11 cellular contexts compared by ENCODE assay signal in the genomic region with DNA sequence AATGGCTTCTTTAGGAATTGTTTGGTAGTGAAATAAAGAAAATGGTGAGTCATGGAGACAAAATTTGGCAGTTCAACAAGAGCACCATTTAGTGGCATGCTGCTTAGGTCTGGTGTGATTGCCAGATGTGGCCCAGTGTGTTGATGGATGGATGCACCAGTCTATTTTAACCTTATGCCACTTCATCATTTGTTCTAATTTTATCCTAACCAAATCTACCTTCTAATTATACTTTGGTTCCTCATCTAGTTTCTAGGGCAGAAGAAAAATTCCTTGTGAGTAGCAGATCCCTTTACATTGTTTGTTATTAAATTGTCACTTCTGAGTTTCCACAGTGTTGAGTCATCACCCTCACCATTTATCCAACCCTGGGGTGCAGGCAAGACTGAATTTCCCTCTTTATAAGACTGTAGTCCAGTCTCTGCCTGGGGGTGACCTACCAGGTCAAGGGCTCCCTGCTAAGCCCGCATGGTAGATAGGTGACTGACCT. TPM values are rescaled to one million over a fixed set of nuclear protein-coding genes. Genes with fewer than 3 reads are reported as not detected.
DNase-seq lines count a peak whose midpoint lies in the region; ATAC-seq, FAIRE-seq and TF ChIP-seq lines count a peak whose summit lies in the region.
"Had no signal": no experiment of that assay in that cellular context is flagged by ENCODE, and none has a peak within 500 bp of the region (broad histone marks: within the 10 kb centered on the region; RNA-seq: fewer than 3 reads in every experiment).

No MANE protein-coding gene starts in this region.

- intact Hi-C loops in K562 (cut with micrococcal nuclease): no loop called here
- intact Hi-C loops in left cardiac atrium (cut with DNase I): no loop called here

- H3K79me2 ChIP-seq in K562 (ENCODE audit: control insufficient read depth, insufficient read depth, low read length): no peaks in the 10 kb centered on the region
- H3K79me2 ChIP-seq: parathyroid adenoma had no signal

- H2BK120ac ChIP-seq in mesenchymal stem cell (ENCODE audit: low read depth, low read length): no peak overlapping the region

- H4K91ac ChIP-seq in mesenchymal stem cell (ENCODE audit: low read length): no peak overlapping the region

- WGBS in K562 (ENCODE audit: insufficient coverage, low coverage, missing lambda C conversion rate): 13% methylated on average over 1 of the region's 1 CpG
- 70% methylated on average over 1 of the region's 1 CpG for WGBS in mesenchymal stem cell

- H2BK5ac ChIP-seq in mesenchymal stem cell (ENCODE audit: low read depth, low read length, poor library complexity, severe bottlenecking): no peak overlapping the region

- no peak overlapping the region for H2AK5ac ChIP-seq in mesenchymal stem cell (ENCODE audit: low read length, severe bottlenecking)

- TF ChIP-seq RAD21 in K562 (CRISPR knock-in tag; conservative IDR thresholded peaks at IDR 0.05 in 1 of 2, IDR thresholded peaks at IDR 0.05 in 1 of 2): no peak

- no peaks in the 10 kb centered on the region for H3K9me1 ChIP-seq in K562 (ENCODE audit: control insufficient read depth, insufficient read depth, low read length)

- no peak overlapping the region for H3K4me3 ChIP-seq in BLaER1
- no peak overlapping the region for H3K4me3 ChIP-seq in K562
- H3K4me3 ChIP-seq in mesenchymal stem cell (ENCODE audit: insufficient read depth in 1 of 2, low read depth in 1 of 2, low read length in 2 of 2): no peak overlapping the region
- no peak overlapping the region for H3K4me3 ChIP-seq in HAP-1

- H4K8ac ChIP-seq in mesenchymal stem cell (ENCODE audit: low read length): no peak overlapping the region

- BruUV-seq in K562 (replicated peaks; lab: Mats Ljungman, UMichigan): no TSS peak

- no peak overlapping the region for H3K14ac ChIP-seq in mesenchymal stem cell (ENCODE audit: low read length in 2 of 2)

- H3K4ac ChIP-seq in mesenchymal stem cell (ENCODE audit: low read depth in 1 of 2, low read length in 2 of 2): no peak overlapping the region

- H3K23ac ChIP-seq in mesenchymal stem cell (ENCODE audit: low read length in 2 of 2): no peak overlapping the region

- H3K4me1 ChIP-seq in BLaER1: peaks cover 9% of the 10 kb centered on the region
- H3K4me1 ChIP-seq in K562 (replicated peaks in 1 of 2; ENCODE audit: control insufficient read depth in 2 of 2, insufficient read depth in 2 of 2, low read length in 2 of 2): peaks cover 0 to 2% of the 10 kb centered on the region in 2 experiments; a peak in 2 of 5 replicates
- H3K4me1 ChIP-seq in mesenchymal stem cell (ENCODE audit: control insufficient read depth, insufficient read depth, low read depth, low read length): peaks cover 3% of the 10 kb centered on the region
- peaks cover 3% of the 10 kb centered on the region for H3K4me1 ChIP-seq in HAP-1
- H3K4me1 ChIP-seq: parathyroid adenoma had no signal

- H3K9ac ChIP-seq in BLaER1: no peak overlapping the region
- no peak overlapping the region for H3K9ac ChIP-seq in K562 (ENCODE audit: insufficient read depth in 1 of 2, low read depth in 2 of 2, low read length in 2 of 2)
- no peak overlapping the region for H3K9ac ChIP-seq in mesenchymal stem cell (ENCODE audit: low read length)
- H3K9ac ChIP-seq: parathyroid adenoma had no signal

- no peak for TF ChIP-seq POLR2A in K562 (conservative IDR thresholded peaks at IDR 0.05)

- H3K27ac ChIP-seq in BLaER1: no peak overlapping the region
- H3K27ac ChIP-seq in K562 (ENCODE audit: extremely low read depth, low read depth, low read length): no peak overlapping the region
- H3K27ac ChIP-seq in mesenchymal stem cell (ENCODE audit: low read length, poor library complexity, severe bottlenecking): no peak overlapping the region
- H3K27ac ChIP-seq: parathyroid adenoma had no signal

- H3K79me1 ChIP-seq in mesenchymal stem cell (replicated peaks; ENCODE audit: low read length, poor library complexity, severe bottlenecking): no peaks in the 10 kb centered on the region

- no peak for TF ChIP-seq CTCF in K562 (IDR thresholded peaks at IDR 0.05 in 2 of 3, conservative IDR thresholded peaks at IDR 0.05 in 1 of 3; ENCODE audit: insufficient read depth in 2 of 3, low read depth in 1 of 3, low read length in 3 of 3)

- H3K36me3 ChIP-seq in BLaER1 (no peaks in the 10 kb centered on the region), K562 (ENCODE audit: control insufficient read depth, insufficient read depth, low read length) (no peaks in the 10 kb centered on the region), mesenchymal stem cell (ENCODE audit: control insufficient read depth in 1 of 2, insufficient read depth in 2 of 2, low read depth in 1 of 2, low read length in 2 of 2) (no peaks in the 10 kb centered on the region), HAP-1 (replicated peaks) (no peaks in the 10 kb centered on the region)

- peak; percentile 78 for DNase-seq in HT1080 (ENCODE audit: low read depth)
- no peak for DNase-seq in K562 (ENCODE audit: extremely low read depth in 1 of 4, low spot score in 3 of 4)
- peak; percentile 52 for DNase-seq in mesenchymal stem cell
- DNase-seq in GM19239 (ENCODE audit: insufficient read length, low spot score): no peak
- no peak for DNase-seq in left cardiac atrium
- no peak for DNase-seq in HAP-1 (ENCODE audit: low spot score in 2 of 2)
- no peak for DNase-seq in OCI-M1 (lab: John Stamatoyannopoulos, UW)
- DNase-seq: activated naive CD4-positive, alpha-beta T cell treated with anti-CD3 and anti-CD28 coated beads for 36 hours; NCI-H146 had no signal

- no peaks in the 10 kb centered on the region for H3K9me3 ChIP-seq in BLaER1
- H3K9me3 ChIP-seq in K562 (replicated peaks; ENCODE audit: control insufficient read depth, insufficient read depth, low read depth, low read length): no peaks in the 10 kb centered on the region
- no peaks in the 10 kb centered on the region for H3K9me3 ChIP-seq in mesenchymal stem cell (ENCODE audit: control insufficient read depth, low read length)
- H3K9me3 ChIP-seq in HAP-1: no peaks in the 10 kb centered on the region

- no peak for FAIRE-seq in K562 (lab: Jason Lieb, UNC)
- FAIRE-seq in GM19239 (lab: Jason Lieb, UNC): no peak

- no peak for TF ChIP-seq EP300 in K562 (IDR thresholded peaks at IDR 0.05; ENCODE audit: low read length)

- CTCF ChIA-PET in K562 (lab: Yijun Ruan, JAX; ENCODE audit: low intra/inter-chr PET ratio): no interaction called here

- peak overlapping the region; percentile 55; the same call in 1 of the 2 replicates for H2AFZ ChIP-seq in K562 (ENCODE audit: low read depth, low read length)
- no peak overlapping the region for H2AFZ ChIP-seq in mesenchymal stem cell (ENCODE audit: low read depth, low read length)
- H2AFZ ChIP-seq: parathyroid adenoma had no signal

- no peaks in the 10 kb centered on the region for H3K27me3 ChIP-seq in BLaER1
- no peaks in the 10 kb centered on the region for H3K27me3 ChIP-seq in K562 (ENCODE audit: control insufficient read depth in 2 of 2, insufficient read depth in 2 of 2, low read length in 2 of 2)
- no peaks in the 10 kb centered on the region for H3K27me3 ChIP-seq in mesenchymal stem cell (ENCODE audit: control insufficient read depth in 1 of 2, insufficient read depth in 1 of 2, low read length in 2 of 2)
- no peaks in the 10 kb centered on the region for H3K27me3 ChIP-seq in HAP-1 (ENCODE audit: low read depth)

- no peak overlapping the region for H2BK15ac ChIP-seq in mesenchymal stem cell (ENCODE audit: low read depth, poor library complexity, severe bottlenecking)

- H3K18ac ChIP-seq in mesenchymal stem cell (ENCODE audit: low read depth in 1 of 2, low read length in 2 of 2): peak overlapping the region in 1 of 2 experiments; percentile 34

- in situ Hi-C loops in K562 (cut with MboI): no loop called here
- in situ Hi-C loops in HAP-1 (cut with MboI; ENCODE audit: low sequenced_read_pairs): no loop called here

- H3K4me2 ChIP-seq in BLaER1: peak overlapping the region; percentile 48
- H3K4me2 ChIP-seq in K562 (ENCODE audit: insufficient read depth, low read length): no peak overlapping the region
- H3K4me2 ChIP-seq in mesenchymal stem cell (ENCODE audit: low read length, poor library complexity, severe bottlenecking): no peak overlapping the region

- peak overlapping the region in 1 of 2 experiments; percentile 29 for H2BK12ac ChIP-seq in mesenchymal stem cell (ENCODE audit: low read length in 2 of 2)

- POLR2A ChIA-PET in K562 (lab: Yijun Ruan, JAX): interaction anchor here (1.8 kb wide), 1 partner anchor 9 kb away, joined by 5 read pairs; no protein-coding TSS in a partner anchor

- H4K20me1 ChIP-seq in BLaER1 (no peaks in the 10 kb centered on the region), K562 (replicated peaks; ENCODE audit: control insufficient read depth, insufficient read depth, low read length) (no peaks in the 10 kb centered on the region)

- ATAC-seq in K562 (no peak), left cardiac atrium (no peak)

TF ChIP-seq in K562, 482 proteins besides CTCF, POLR2A, EP300 and RAD21 (continues in another document):
- TF ChIP-seq ZNF408 (CRISPR knock-in tag; IDR thresholded peaks at IDR 0.05; ENCODE audit: low read depth) (no peak), ZNF124 (CRISPR knock-in tag; IDR thresholded peaks at IDR 0.05) (no peak), ZBTB8A (IDR thresholded peaks at IDR 0.05; ENCODE audit: partially characterized antibody) (no peak)

RNA-seq across cellular contexts. Expression of a gene that starts 32.5 kb away (rescaled TPM):
- 39.2 and 48.1 TPM in 2 replicates for total RNA-seq in HT1080 (2014; rRNA removed; shearing (Covaris generic))
- polyA plus RNA-seq in HT1080 (2015; cell fraction: cytosol; rRNA removed): 29.3 and 30.0 TPM in 2 replicates
- 326 and 328 TPM in 2 replicates for polyA plus RNA-seq in HT1080 (2015; cell fraction: nucleus; rRNA removed)
- total RNA-seq in K562 (2011; cell fraction: chromatin; rRNA removed; ENCODE audit: low replicate concordance): 68.8 and 169 TPM in 2 replicates
- total RNA-seq in K562 (2011; cell fraction: nucleolus; rRNA removed): 39.4 and 41.1 TPM in 2 replicates
- total RNA-seq in K562 (2011; cell fraction: nucleoplasm; rRNA removed): 97.2 and 188 TPM in 2 replicates
- total RNA-seq in K562 (2014; rRNA removed): 18.6 and 20.2 TPM in 2 replicates
- total RNA-seq in K562 (2014; rRNA removed; fragmentation: Illumina TruSeq; extraction: Trizol): 31.6 and 35.8 TPM in 2 replicates
- 37.2 and 44.0 TPM in 2 replicates for total RNA-seq in K562 (2015; rRNA removed; fragmentation: Illumina TruSeq; extraction: Trizol)
- 24.5 and 28.1 TPM in 2 replicates for total RNA-seq in K562 (2021)
- polyA plus RNA-seq in K562 (2011; rRNA removed): 20.5 and 22.2 TPM in 2 replicates
- 1.8 and 5.1 TPM in 2 replicates for polyA plus RNA-seq in K562 (2011; cell fraction: cytosol; rRNA removed)
- 56.5 and 66.5 TPM in 2 replicates for polyA plus RNA-seq in K562 (2011; cell fraction: nucleus; rRNA removed)
- 10.8 and 12.9 TPM in 2 replicates for polyA plus RNA-seq in K562 (2012)
- 15.6 and 17.1 TPM in 2 replicates for polyA plus RNA-seq in K562 (2014; fragmentation: Illumina TruSeq; extraction: Trizol)
- 10 to 100 TPM; 12.8 to 14.9 TPM for polyA plus RNA-seq in K562 (2014; fragmentation: Nextera tagmentation; extraction: Ambion mirVana)
- polyA plus RNA-seq in K562 (2014; rRNA removed): 13.9 and 15.4 TPM in 2 replicates
- 46.2 and 78.7 TPM in 2 replicates for polyA minus RNA-seq in K562 (2011; rRNA and poly(A)+ RNA removed)
- polyA minus RNA-seq in K562 (2011; cell fraction: cytosol; rRNA and poly(A)+ RNA removed): 11.1 and 11.5 TPM in 2 replicates
- 101 and 194 TPM in 2 replicates for polyA minus RNA-seq in K562 (2011; cell fraction: nucleus; rRNA and poly(A)+ RNA removed)
- polyA plus RNA-seq in mesenchymal stem cell (2013, experiment 1 of 2): 21.4 TPM
- polyA plus RNA-seq in mesenchymal stem cell (2013, experiment 2 of 2): 22.3 TPM
- 10 to 100 TPM; 16.2 to 19.8 TPM for total RNA-seq in left cardiac atrium

Comparison
In these comparisons a context has a peak if more than half of its experiments do, and no peak if none do; other contexts are left out.
1. DNase-seq: peak in HT1080 (single experiment) and mesenchymal stem cell (single experiment); none in K562 (0 of 4), GM19239 (single experiment), left cardiac atrium (single experiment), HAP-1 (0 of 2) and OCI-M1 (single experiment).